ENCODE assay signal across 11 cellular contexts in the genomic region with DNA sequence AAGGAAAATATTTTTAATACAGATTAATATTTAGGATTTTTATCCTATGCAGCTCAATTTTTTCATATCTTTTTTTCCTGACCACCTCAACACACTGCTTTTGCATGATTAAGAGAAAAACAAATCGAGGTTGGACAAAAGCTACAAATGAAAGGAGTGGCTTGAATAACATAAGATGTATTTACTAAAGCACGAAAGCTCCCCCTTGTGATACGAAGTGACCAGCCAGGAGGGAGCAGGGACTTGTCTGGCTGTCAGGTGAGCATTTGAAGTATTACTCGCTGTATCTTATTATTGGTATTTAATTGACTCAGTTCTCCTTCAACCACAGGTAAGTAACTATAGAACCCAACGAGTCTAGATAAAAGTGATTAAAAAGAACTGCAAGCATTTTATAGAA.
A peak's percentile ranks its signal among the peaks of the same experiment; 100 is the strongest.
DNase-seq lines count a peak whose midpoint lies in the region; ATAC-seq and TF ChIP-seq lines count a peak whose summit lies in the region.
"Had no signal": no experiment of that assay in that cellular context is flagged by ENCODE, and none has a peak within 500 bp of the region (broad histone marks: within the 10 kb centered on the region; RNA-seq: fewer than 3 reads in every experiment).

No MANE protein-coding gene starts in this region.

- POLR2A ChIA-PET in activated CD4-positive, alpha-beta memory T cell treated with anti-CD3 and anti-CD28 coated beads, Interleukin-2, amount 10 ng/mL, durations not matched to agents 7 days and 5 days (lab: Charles Lee), result no interaction called here

- no peaks in the 10 kb centered on the region for H3K9me3 Mint-ChIP-seq in activated CD4-positive, alpha-beta memory T cell treated with anti-CD3 and anti-CD28 coated beads, Interleukin-2, amount 10 ng/mL, durations not matched to agents 7 days and 5 days
- H3K9me3 Mint-ChIP-seq: CD4-positive, alpha-beta memory T cell; naive thymus-derived CD8-positive, alpha-beta T cell had no signal

- DNase-seq in COR-L47 (lab: John Stamatoyannopoulos, UW) (peak; percentile 65), HT1080 (ENCODE audit: low read depth) (peak; percentile 21), NCI-H526 treated with DMSO at 0.1 percent for 48 hours (lab: John Stamatoyannopoulos, UW) (peak; percentile 65), epithelial cell of proximal tubule (ENCODE audit: low read depth) (no peak), kidney glomerular epithelial cell (lab: John Stamatoyannopoulos, UW) (no peak), middle frontal gyrus (ENCODE audit: extremely low spot score, low spot score) (no peak)
- DNase-seq in activated CD4-positive, alpha-beta memory T cell treated with anti-CD3 and anti-CD28 coated beads, Interleukin-2, amount 10 ng/mL, durations not matched to agents 7 days and 5 days, result no peak
- DNase-seq: CD4-positive, alpha-beta memory T cell; GM23248 had no signal

- CTCF ChIA-PET in activated CD4-positive, alpha-beta memory T cell treated with anti-CD3 and anti-CD28 coated beads, Interleukin-2, amount 10 ng/mL, durations not matched to agents 7 days and 5 days (lab: Charles Lee), result no interaction called here

- no peaks in the 10 kb centered on the region for H3K36me3 Mint-ChIP-seq in activated CD4-positive, alpha-beta memory T cell treated with anti-CD3 and anti-CD28 coated beads, Interleukin-2, amount 10 ng/mL, durations not matched to agents 7 days and 5 days (ENCODE audit: low read depth)
- H3K36me3 Mint-ChIP-seq: CD4-positive, alpha-beta memory T cell; naive thymus-derived CD8-positive, alpha-beta T cell had no signal

- no peak for ATAC-seq in HG03159 (IDR thresholded peaks at IDR 0.05; ENCODE audit: unreplicated experiment)
- ATAC-seq: naive thymus-derived CD8-positive, alpha-beta T cell had no signal

- no peak overlapping the region for H3K27ac Mint-ChIP-seq in activated CD4-positive, alpha-beta memory T cell treated with anti-CD3 and anti-CD28 coated beads, Interleukin-2, amount 10 ng/mL, durations not matched to agents 7 days and 5 days
- H3K27ac Mint-ChIP-seq: CD4-positive, alpha-beta memory T cell; naive thymus-derived CD8-positive, alpha-beta T cell had no signal

- no peaks in the 10 kb centered on the region for H3K4me1 Mint-ChIP-seq in activated CD4-positive, alpha-beta memory T cell treated with anti-CD3 and anti-CD28 coated beads, Interleukin-2, amount 10 ng/mL, durations not matched to agents 7 days and 5 days
- H3K4me1 Mint-ChIP-seq: CD4-positive, alpha-beta memory T cell had no signal

- TF ChIP-seq CTCF in epithelial cell of proximal tubule (conservative IDR thresholded peaks at IDR 0.05; ENCODE audit: low read depth, low read length), result peak; percentile 32

- no peaks in the 10 kb centered on the region for H3K27me3 Mint-ChIP-seq in activated CD4-positive, alpha-beta memory T cell treated with anti-CD3 and anti-CD28 coated beads, Interleukin-2, amount 10 ng/mL, durations not matched to agents 7 days and 5 days
- H3K27me3 Mint-ChIP-seq: CD4-positive, alpha-beta memory T cell; naive thymus-derived CD8-positive, alpha-beta T cell had no signal

- H3K4me3 Mint-ChIP-seq in activated CD4-positive, alpha-beta memory T cell treated with anti-CD3 and anti-CD28 coated beads, Interleukin-2, amount 10 ng/mL, durations not matched to agents 7 days and 5 days, result no peak overlapping the region
- H3K4me3 Mint-ChIP-seq: CD4-positive, alpha-beta memory T cell; naive thymus-derived CD8-positive, alpha-beta T cell had no signal

- H3K4me3 ChIP-seq in epithelial cell of proximal tubule (ENCODE audit: low read depth, low read length), result no peak overlapping the region
- H3K4me3 ChIP-seq: GM23248 had no signal

Comparison
In these comparisons a context has a peak if more than half of its experiments do, and no peak if none do; other contexts are left out.
1. DNase-seq: peak in COR-L47 (single experiment), HT1080 (single experiment) and NCI-H526 treated with DMSO at 0.1 percent for 48 hours (single experiment); none in epithelial cell of proximal tubule (single experiment), kidney glomerular epithelial cell (single experiment), middle frontal gyrus (single experiment) and activated CD4-positive, alpha-beta memory T cell treated with anti-CD3 and anti-CD28 coated beads, Interleukin-2, amount 10 ng/mL, durations not matched to agents 7 days and 5 days (single experiment).